Comparison of ENCODE assay signal across 1 cellular context in genomic region chr2:7456762-7457161, GRCh38.
TF ChIP-seq lines count a peak whose summit lies in the region.

No MANE protein-coding gene starts in this region.

TF ChIP-seq in H1, 55 proteins besides CTCF, POLR2A, EP300 and RAD21 (continued from another document):
- peak; percentile 58 for TF ChIP-seq MAX (IDR thresholded peaks at IDR 0.05)
- peak; percentile 58; the same call in 1 of the 2 replicates for TF ChIP-seq E2F6 (IDR thresholded peaks at IDR 0.05)
- TF ChIP-seq RXRA (IDR thresholded peaks at IDR 0.05; ENCODE audit: insufficient read depth, low read depth, low read length), result no peak
- no peak for TF ChIP-seq CEBPB (IDR thresholded peaks at IDR 0.05; ENCODE audit: low read depth, low read length)
- no peak for TF ChIP-seq RNF2 (IDR thresholded peaks at IDR 0.05; ENCODE audit: borderline replicate concordance, low read depth, low read length, missing control alignments, poor library complexity, severe bottlenecking)
- TF ChIP-seq GABPA (IDR thresholded peaks at IDR 0.05; ENCODE audit: borderline replicate concordance, insufficient read depth, low read length), result no peak
- no peak for TF ChIP-seq ATF2 (IDR thresholded peaks at IDR 0.05; ENCODE audit: low read length)
- no peak for TF ChIP-seq CHD1 (IDR thresholded peaks at IDR 0.05; ENCODE audit: low read depth, low read length)
